ENCODE assay signal across 2 cellular contexts in genomic region chr1:116277840-116278540, GRCh38.
TF ChIP-seq lines count a peak whose summit lies in the region.

No MANE protein-coding gene starts in this region.

TF ChIP-seq in IMR-90, 13 proteins besides CTCF, POLR2A, EP300 and RAD21:
- TF ChIP-seq CEBPB (IDR thresholded peaks at IDR 0.05; ENCODE audit: low read depth, low read length) (0 out of 2 replicates have a peak, but pooled peaks have one; percentile 13), RFX5 (IDR thresholded peaks at IDR 0.05; ENCODE audit: low read depth, low read length) (no peak), ELK1 (IDR thresholded peaks at IDR 0.05; ENCODE audit: borderline replicate concordance, low read depth, low read length) (no peak)
TF ChIP-seq in IMR-90: peak in this region for 1.

TF ChIP-seq in H1, 55 proteins besides CTCF, POLR2A, EP300 and RAD21:
- TF ChIP-seq E2F6 (IDR thresholded peaks at IDR 0.05): no peak
- TF ChIP-seq CBX8 (IDR thresholded peaks at IDR 0.05; ENCODE audit: borderline replicate concordance, low read depth, low read length): no peak
- TF ChIP-seq KDM4A (IDR thresholded peaks at IDR 0.05; ENCODE audit: low read depth, low read length, severe bottlenecking): no peak
